ENCODE assay signal across 1 cellular context in genomic region chr6:4322134-4322845, GRCh38.
TF ChIP-seq lines count a peak whose summit lies in the region.

No MANE protein-coding gene starts in this region.

TF ChIP-seq in HEK293, 187 proteins besides CTCF, POLR2A, EP300 and RAD21:
- TF ChIP-seq MZF1 (tag by site-specific recombination; IDR thresholded peaks at IDR 0.05; ENCODE audit: borderline replicate concordance) (peak; percentile 62; the same call in 1 of the 2 replicates), FEZF1 (tag by site-specific recombination; IDR thresholded peaks at IDR 0.05) (peak; percentile 71), ZNF843 (tag by site-specific recombination; IDR thresholded peaks at IDR 0.05) (no peak)
